In the genomic region with DNA sequence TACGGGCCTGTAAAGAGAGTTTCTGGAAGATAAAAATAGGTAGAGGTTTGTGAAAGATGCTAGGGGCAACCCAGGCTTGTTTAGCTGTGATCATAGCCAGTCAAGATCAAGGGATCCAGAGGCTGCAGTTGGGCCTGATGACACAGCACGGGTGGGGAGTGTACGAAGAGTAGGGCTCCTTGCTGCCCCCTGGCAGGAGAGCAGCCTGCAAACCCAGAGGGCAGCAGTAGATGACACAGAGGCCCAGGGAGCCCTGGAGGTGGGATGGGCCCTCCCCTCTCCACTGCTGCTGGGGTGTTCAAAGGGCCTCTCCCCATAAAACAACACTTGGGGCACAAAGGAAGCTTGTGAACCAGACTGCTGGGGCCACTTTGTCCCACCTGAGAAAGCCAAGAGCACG, we compare ENCODE assay signal across 8 cellular contexts. TPM values are rescaled to one million over a fixed set of nuclear protein-coding genes. Genes with fewer than 3 reads are reported as not detected.
A peak's percentile ranks its signal among the peaks of the same experiment; 100 is the strongest.
DNase-seq lines count a peak whose midpoint lies in the region; ATAC-seq and TF ChIP-seq lines count a peak whose summit lies in the region.

No MANE protein-coding gene starts in this region.

- no peaks in the 10 kb centered on the region for H3K9me3 Mint-ChIP-seq in CD8-positive, alpha-beta T cell

- H3K27me3 Mint-ChIP-seq in CD8-positive, alpha-beta T cell (ENCODE audit: low read depth), result peaks cover 11% of the 10 kb centered on the region

- no peaks in the 10 kb centered on the region for H3K36me3 Mint-ChIP-seq in CD8-positive, alpha-beta T cell

- no peak for TF ChIP-seq POLR2A in heart left ventricle (IDR thresholded peaks at IDR 0.05)
- no peak for TF ChIP-seq POLR2A in esophagus muscularis mucosa (IDR thresholded peaks at IDR 0.05; ENCODE audit: low read depth)

- POLR2A ChIA-PET in CD8-positive, alpha-beta T cell (lab: Charles Lee), result no interaction called here

- intact Hi-C loops in CD8-positive, alpha-beta T cell (cut with DNase I, micrococcal nuclease), result loop anchor here in 1 of 2 experiments (2.0 kb wide), 1 partner anchor 48 kb away; no protein-coding TSS in a partner anchor
- intact Hi-C loops in heart left ventricle (cut with DNase I) (loop anchor here in 2 of 10 donors (5.0 kb wide), 1 partner anchor 45 kb away; a partner anchor contains a TSS), esophagus muscularis mucosa (cut with DNase I) (no loop called here)

- peak in 1 of 7 experiments; percentile 8 for DNase-seq in CD8-positive, alpha-beta T cell
- DNase-seq in HPDE6-E6E7 (ENCODE audit: extremely low spot score) (peak; percentile 41), UCSD-AML1 (lab: John Stamatoyannopoulos, UW; ENCODE audit: unreplicated experiment) (peak; percentile 61), heart left ventricle (peak in 4 of 5 donors; percentile 41 to 75 (median 62)), anterior cingulate cortex (lab: John Stamatoyannopoulos, UW) (no peak), esophagus muscularis mucosa (ENCODE audit: extremely low spot score) (no peak), NCI-H2227 (lab: John Stamatoyannopoulos, UW; ENCODE audit: unreplicated experiment) (no peak)
- DNase-seq in stimulated activated naive CD8-positive, alpha-beta T cell treated with anti-CD3 and anti-CD28 coated beads, Interleukin-15, Interleukin-2, amounts not matched to agents 100 U/mL and 50 U/mL, for 24 hours, result peak; percentile 34

- CTCF ChIA-PET in CD8-positive, alpha-beta T cell (lab: Charles Lee), result interaction anchor here (1.8 to 3.0 kb wide), 2 partner anchors 9 to 47 kb away, joined by 7 to 10 read pairs; a partner anchor contains a TSS

- H3K36me3 ChIP-seq in CD8-positive, alpha-beta T cell (ENCODE audit: insufficient read depth, low read length), result no peaks in the 10 kb centered on the region
- H3K36me3 ChIP-seq in heart left ventricle (no peaks in the 10 kb centered on the region), esophagus muscularis mucosa (no peaks in the 10 kb centered on the region)

- ATAC-seq in CD8-positive, alpha-beta T cell, result peak; percentile 40
- peak; percentile 89 to 94 (median 93) for ATAC-seq in heart left ventricle
- ATAC-seq in stimulated activated naive CD8-positive, alpha-beta T cell treated with anti-CD3 and anti-CD28 coated beads, Interleukin-15, Interleukin-2, amounts not matched to agents 100 U/mL and 50 U/mL, for 24 hours, result peak; percentile 73

- H3K27ac Mint-ChIP-seq in CD8-positive, alpha-beta T cell, result no peak overlapping the region

- no peaks in the 10 kb centered on the region for H3K27me3 ChIP-seq in CD8-positive, alpha-beta T cell (ENCODE audit: insufficient read depth, low read length)
- H3K27me3 ChIP-seq in heart left ventricle, result no peaks in the 10 kb centered on the region
- H3K27me3 ChIP-seq in esophagus muscularis mucosa, result no peaks in the 10 kb centered on the region

- no peak overlapping the region for H3K27ac ChIP-seq in CD8-positive, alpha-beta T cell (ENCODE audit: low read depth, low read length)
- peak overlapping the region in 2 of 12 donors; percentile 32 to 54 for H3K27ac ChIP-seq in heart left ventricle
- no peak overlapping the region for H3K27ac ChIP-seq in esophagus muscularis mucosa (replicated peaks in 1 of 4)

- H3K4me1 ChIP-seq in CD8-positive, alpha-beta T cell (ENCODE audit: insufficient read depth, low read length), result peaks cover 13% of the 10 kb centered on the region
- peaks cover 0 to 29% (median 0%) of the 10 kb centered on the region in 12 donors for H3K4me1 ChIP-seq in heart left ventricle
- H3K4me1 ChIP-seq in esophagus muscularis mucosa, result peaks cover 0 to 11% (median 4%) of the 10 kb centered on the region in 4 donors

- 42 to 49% (median 46%) methylated on average over 4 of the region's 4 CpGs for WGBS in heart left ventricle, 4 donors
- WGBS in esophagus muscularis mucosa, result 68% methylated on average over 4 of the region's 4 CpGs

- TF ChIP-seq EP300 in esophagus muscularis mucosa (IDR thresholded peaks at IDR 0.05), result no peak

- H3K4me1 Mint-ChIP-seq in CD8-positive, alpha-beta T cell (ENCODE audit: low read depth), result peaks cover 6% of the 10 kb centered on the region

- TF ChIP-seq CTCF in CD8-positive, alpha-beta T cell (IDR thresholded peaks at IDR 0.05), result no peak
- peak in 11 of 12 donors; percentile 22 to 52 (median 41) for TF ChIP-seq CTCF in heart left ventricle (IDR thresholded peaks at IDR 0.05)
- TF ChIP-seq CTCF in esophagus muscularis mucosa (IDR thresholded peaks at IDR 0.05), result peak in 1 of 3 experiments; percentile 23

- H3K4me3 Mint-ChIP-seq in CD8-positive, alpha-beta T cell, result no peak overlapping the region

- no peaks in the 10 kb centered on the region for H3K9me3 ChIP-seq in CD8-positive, alpha-beta T cell (ENCODE audit: low read length)
- H3K9me3 ChIP-seq in heart left ventricle (no peaks in the 10 kb centered on the region), esophagus muscularis mucosa (no peaks in the 10 kb centered on the region)

- no peak overlapping the region for H3K4me3 ChIP-seq in CD8-positive, alpha-beta T cell (ENCODE audit: low read depth, low read length)
- H3K4me3 ChIP-seq in heart left ventricle (no peak overlapping the region), esophagus muscularis mucosa (no peak overlapping the region)

RNA-seq across cellular contexts. Expression of a gene that starts 47.2 kb away (rescaled TPM):
- 1 to 10 TPM; 4.6 to 5.3 TPM for total RNA-seq in CD8-positive, alpha-beta T cell
- total RNA-seq in heart left ventricle, result 100 to 1,000 TPM in 7 of 9 donors, 10 to 100 TPM in 2; 83.0 to 238 (median 171) TPM
- 100 to 1,000 TPM; 139 to 254 TPM for polyA plus RNA-seq in heart left ventricle
- 10 to 100 TPM; 39.2 to 58.5 (median 45.0) TPM for total RNA-seq in esophagus muscularis mucosa

Comparison
In these comparisons a context has a peak if more than half of its experiments do, and no peak if none do; other contexts are left out.
1. ATAC-seq: peak in every context shown above with its lines; median percentile 93 in heart left ventricle; 73 in stimulated activated naive CD8-positive, alpha-beta T cell treated with anti-CD3 and anti-CD28 coated beads, Interleukin-15, Interleukin-2, amounts not matched to agents 100 U/mL and 50 U/mL, for 24 hours; 40 in CD8-positive, alpha-beta T cell.
2. DNase-seq: peak in HPDE6-E6E7 (single experiment), UCSD-AML1 (single experiment), heart left ventricle (4 of 5) and stimulated activated naive CD8-positive, alpha-beta T cell treated with anti-CD3 and anti-CD28 coated beads, Interleukin-15, Interleukin-2, amounts not matched to agents 100 U/mL and 50 U/mL, for 24 hours (single experiment); none in anterior cingulate cortex (0 of 58), esophagus muscularis mucosa (single experiment) and NCI-H2227 (single experiment).
3. RNA of a gene that starts 47.2 kb away (total RNA-seq): 83.0 to 238 TPM in heart left ventricle and 39.2 to 58.5 TPM in esophagus muscularis mucosa; 4.6 to 5.3 TPM in CD8-positive, alpha-beta T cell; every median in the first group is over 4 times any median in the second.